Comparison of ENCODE assay signal across 8 cellular contexts in the genomic region with DNA sequence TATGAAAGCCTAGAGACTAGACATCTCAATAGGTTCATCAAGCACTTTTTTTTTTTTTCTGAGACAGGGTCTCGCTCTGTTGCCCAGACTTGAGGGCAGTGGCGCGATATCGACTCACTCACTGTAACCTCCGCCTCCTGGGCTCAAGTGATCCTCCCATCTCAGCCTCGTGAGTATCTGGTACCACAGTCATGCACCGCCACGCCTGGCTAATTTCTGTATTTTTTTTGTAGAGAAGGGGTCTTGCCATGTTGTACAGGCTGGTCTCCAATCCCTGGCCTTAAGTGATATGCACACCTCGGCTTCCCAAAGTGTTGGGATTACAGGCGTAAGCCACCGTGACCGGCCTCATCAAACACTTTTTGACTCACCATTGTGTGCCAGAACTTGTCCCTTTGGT. TPM values are rescaled to one million over a fixed set of nuclear protein-coding genes. Genes with fewer than 3 reads are reported as not detected.
DNase-seq lines count a peak whose midpoint lies in the region; ATAC-seq and TF ChIP-seq lines count a peak whose summit lies in the region.

No MANE protein-coding gene starts in this region.

- H3K4me3 Mint-ChIP-seq in T-helper 1 cell treated with Interleukin-12 subunit alpha and Interleukin-12 subunit beta and Interleukin-4 antibody, amounts not matched to agents 30 μg/mL and 1 μg/mL, for 36 hours: peak overlapping the region; percentile 99
- H3K4me3 Mint-ChIP-seq in stimulated activated naive B cell treated with anti-CD40 and anti-IgM and Interleukin-4, amounts not matched to agents 10 μg/mL and 1 μg/mL and 100 μg/mL, for 72 hours: peak overlapping the region; percentile 90 to 99

- peak overlapping the region; percentile 73 for H3K27ac ChIP-seq in SU-DHL-6 (ENCODE audit: low read depth, low read length)

- H3K27me3 ChIP-seq in SU-DHL-6 (ENCODE audit: low read length): no peaks in the 10 kb centered on the region

- H3K27me3 Mint-ChIP-seq in T-helper 1 cell treated with Interleukin-12 subunit alpha and Interleukin-12 subunit beta and Interleukin-4 antibody, amounts not matched to agents 30 μg/mL and 1 μg/mL, for 36 hours (ENCODE audit: low read depth): peaks cover 2% of the 10 kb centered on the region
- H3K27me3 Mint-ChIP-seq in stimulated activated naive B cell treated with anti-CD40 and anti-IgM and Interleukin-4, amounts not matched to agents 10 μg/mL and 1 μg/mL and 100 μg/mL, for 72 hours: no peaks in the 10 kb centered on the region

- DNase-seq in T-helper 1 cell (no peak), glomerular visceral epithelial cell (ENCODE audit: extremely low spot score) (peak; percentile 38), H4 (ENCODE audit: low spot score) (no peak)
- no peak for DNase-seq in stimulated activated naive B cell treated with anti-CD40 and anti-IgM and Interleukin-4, amounts not matched to agents 10 μg/mL and 1 μg/mL and 100 μg/mL, for 72 hours
- DNase-seq in NK-92 treated with Interleukin-12 subunit alpha and Interleukin-12 subunit beta, amount 100 ng/mL, for 24 hours (lab: John Stamatoyannopoulos, UW): no peak

- peaks cover 19% of the 10 kb centered on the region for H3K4me1 Mint-ChIP-seq in T-helper 1 cell treated with Interleukin-12 subunit alpha and Interleukin-12 subunit beta and Interleukin-4 antibody, amounts not matched to agents 30 μg/mL and 1 μg/mL, for 36 hours (ENCODE audit: low read depth)
- H3K4me1 Mint-ChIP-seq in stimulated activated naive B cell treated with anti-CD40 and anti-IgM and Interleukin-4, amounts not matched to agents 10 μg/mL and 1 μg/mL and 100 μg/mL, for 72 hours: peaks cover 17 to 31% of the 10 kb centered on the region in 2 donors

- peaks cover 27% of the 10 kb centered on the region for H3F3A ChIP-seq in SU-DHL-6 (ENCODE audit: insufficient read depth)

- H3K9ac ChIP-seq in SU-DHL-6 (ENCODE audit: low read length): peak overlapping the region; percentile 79

- H3K27ac Mint-ChIP-seq in T-helper 1 cell treated with Interleukin-12 subunit alpha and Interleukin-12 subunit beta and Interleukin-4 antibody, amounts not matched to agents 30 μg/mL and 1 μg/mL, for 36 hours: no peak overlapping the region
- peak overlapping the region; percentile 99 for H3K27ac Mint-ChIP-seq in stimulated activated naive B cell treated with anti-CD40 and anti-IgM and Interleukin-4, amounts not matched to agents 10 μg/mL and 1 μg/mL and 100 μg/mL, for 72 hours

- peak overlapping the region; percentile 56 for H3K4me3 ChIP-seq in SU-DHL-6 (ENCODE audit: insufficient read depth, low read length, poor library complexity, severe bottlenecking)

- H2AFZ ChIP-seq in SU-DHL-6 (ENCODE audit: low read depth, low read length, severe bottlenecking): peak overlapping the region; percentile 94

- no peaks in the 10 kb centered on the region for H4K20me1 ChIP-seq in SU-DHL-6 (ENCODE audit: low read depth, low read length)

- peak overlapping the region; percentile 79 for H3K4me2 ChIP-seq in SU-DHL-6 (ENCODE audit: low read depth, low read length, poor library complexity, severe bottlenecking)

- no peaks in the 10 kb centered on the region for H3K9me3 ChIP-seq in SU-DHL-6 (ENCODE audit: insufficient read depth, low read length)

- peaks cover 32% of the 10 kb centered on the region for H3K79me2 ChIP-seq in SU-DHL-6 (ENCODE audit: insufficient read depth, low read length)

- H3K9me3 Mint-ChIP-seq in T-helper 1 cell treated with Interleukin-12 subunit alpha and Interleukin-12 subunit beta and Interleukin-4 antibody, amounts not matched to agents 30 μg/mL and 1 μg/mL, for 36 hours: no peaks in the 10 kb centered on the region
- no peaks in the 10 kb centered on the region for H3K9me3 Mint-ChIP-seq in stimulated activated naive B cell treated with anti-CD40 and anti-IgM and Interleukin-4, amounts not matched to agents 10 μg/mL and 1 μg/mL and 100 μg/mL, for 72 hours

- peak; percentile 38 to 64 for ATAC-seq in stimulated activated naive B cell treated with anti-CD40 and anti-IgM and Interleukin-4, amounts not matched to agents 10 μg/mL and 1 μg/mL and 100 μg/mL, for 72 hours (replicated peaks)
- no peak for ATAC-seq in GM21717 (IDR thresholded peaks at IDR 0.05; ENCODE audit: unreplicated experiment)

- H3K9me2 ChIP-seq in SU-DHL-6 (replicated peaks; ENCODE audit: insufficient read depth, low read length): no peaks in the 10 kb centered on the region

- H3K36me3 Mint-ChIP-seq in T-helper 1 cell treated with Interleukin-12 subunit alpha and Interleukin-12 subunit beta and Interleukin-4 antibody, amounts not matched to agents 30 μg/mL and 1 μg/mL, for 36 hours (ENCODE audit: low read depth): peaks cover 14% of the 10 kb centered on the region
- peaks cover 16 to 27% of the 10 kb centered on the region in 2 donors for H3K36me3 Mint-ChIP-seq in stimulated activated naive B cell treated with anti-CD40 and anti-IgM and Interleukin-4, amounts not matched to agents 10 μg/mL and 1 μg/mL and 100 μg/mL, for 72 hours

- H3K36me3 ChIP-seq in SU-DHL-6 (ENCODE audit: low read length): no peaks in the 10 kb centered on the region

- no peak for TF ChIP-seq CTCF in SU-DHL-6 (IDR thresholded peaks at IDR 0.05; ENCODE audit: insufficient read depth, low read length, poor library complexity, severe bottlenecking)

RNA-seq across cellular contexts. Expression of gene GPATCH4, which starts 0.6 kb away (rescaled TPM):
- total RNA-seq in H4 (2014; rRNA removed; shearing (Covaris generic)): 31.8 and 49.3 TPM in 2 replicates

RNA-seq across cellular contexts. Expression of gene NAXE, which starts 10.3 kb away (rescaled TPM):
- total RNA-seq in H4 (2014; rRNA removed; shearing (Covaris generic)): 212 and 242 TPM in 2 replicates

RNA-seq across cellular contexts. Expression of gene HAPLN2, which starts 17.3 kb away (rescaled TPM):
- total RNA-seq in H4 (2014; rRNA removed; shearing (Covaris generic)): not detected in 2 replicates

RNA-seq across cellular contexts. Expression of gene TTC24, which starts 22.4 kb away (rescaled TPM):
- not detected in 2 replicates for total RNA-seq in H4 (2014; rRNA removed; shearing (Covaris generic))

RNA-seq across cellular contexts. Expression of gene IQGAP3, which starts 29.5 kb away (rescaled TPM):
- total RNA-seq in H4 (2014; rRNA removed; shearing (Covaris generic)): 9.2 and 12.7 TPM in 2 replicates
